In genomic region chr19:1258161-1258492, GRCh38 we compare ENCODE assay signal across 10 cellular contexts. TPM values are rescaled to one million over a fixed set of nuclear protein-coding genes. Genes with fewer than 3 reads are reported as not detected.
DNase-seq lines count a peak whose midpoint lies in the region; ATAC-seq and TF ChIP-seq lines count a peak whose summit lies in the region.
"Had no signal": no experiment of that assay in that cellular context is flagged by ENCODE, and none has a peak within 500 bp of the region (broad histone marks: within the 10 kb centered on the region; RNA-seq: fewer than 3 reads in every experiment).

No MANE protein-coding gene starts in this region.

- TF ChIP-seq EP300 in upper lobe of left lung (IDR thresholded peaks at IDR 0.05) = no peak

- H3K4me1 ChIP-seq in cardiac muscle cell (ENCODE audit: low read depth) = peaks cover 21% of the 10 kb centered on the region
- H3K4me1 ChIP-seq in adrenal gland (replicated peaks in 1 of 2) = peaks cover 62 to 79% of the 10 kb centered on the region in 2 donors
- H3K4me1 ChIP-seq in muscle layer of duodenum (ENCODE audit: control insufficient read depth in 1 of 2, insufficient read depth in 2 of 2, low read length in 2 of 2) = peaks cover 23 to 74% of the 10 kb centered on the region in 2 donors
- peaks cover 91 to 98% (median 94%) of the 10 kb centered on the region in 4 donors for H3K4me1 ChIP-seq in upper lobe of left lung

- DNase-seq in cardiac muscle cell (ENCODE audit: low read depth in 1 of 2, low spot score in 1 of 2) (no peak), Right ventricle myocardium superior (no peak), adrenal gland (no peak), upper lobe of left lung (no peak), hippocampal formation (lab: John Stamatoyannopoulos, UW) (no peak)
- DNase-seq: brain microvascular endothelial cell, DMS 273 treated with DMSO at 0.1 percent for 48 hours had no signal

- H3K36me3 ChIP-seq in cardiac muscle cell = peaks cover 44% of the 10 kb centered on the region
- H3K36me3 ChIP-seq in adrenal gland (replicated peaks in 1 of 2) = peaks cover 0 to 50% of the 10 kb centered on the region in 2 donors
- H3K36me3 ChIP-seq in muscle layer of duodenum (ENCODE audit: control insufficient read depth in 1 of 2, insufficient read depth in 2 of 2, low read length in 2 of 2) = peaks cover 23 to 41% of the 10 kb centered on the region in 2 donors
- peaks cover 22 to 56% (median 50%) of the 10 kb centered on the region in 4 donors for H3K36me3 ChIP-seq in upper lobe of left lung

- intact Hi-C loops in Right ventricle myocardium superior (cut with DNase I) (no loop called here), adrenal gland (cut with DNase I) (no loop called here)

- H3K27me3 ChIP-seq in cardiac muscle cell (no peaks in the 10 kb centered on the region), adrenal gland (no peaks in the 10 kb centered on the region), muscle layer of duodenum (ENCODE audit: low read depth, low read length) (no peaks in the 10 kb centered on the region), upper lobe of left lung (no peaks in the 10 kb centered on the region)
- H3K27me3 ChIP-seq: brain microvascular endothelial cell had no signal

- ATAC-seq in Right ventricle myocardium superior (ENCODE audit: poor library complexity) (no peak), upper lobe of left lung (ENCODE audit: low FRiP score in 2 of 2) (no peak), GM19023 (IDR thresholded peaks at IDR 0.05; ENCODE audit: unreplicated experiment) (no peak), HG02588 (IDR thresholded peaks at IDR 0.05; ENCODE audit: unreplicated experiment) (no peak)

- 60 to 76% (median 69%) methylated on average over 6 to 8 of the region's 8 CpGs for WGBS in adrenal gland, 4 donors
- WGBS in upper lobe of left lung, 2 donors = 64% methylated on average over 8 of the region's 8 CpGs; no CpG with 5 or more reads in 1 of the 2 donors

- H3K27ac ChIP-seq in cardiac muscle cell (peak overlapping the region; percentile 64), adrenal gland (peak overlapping the region in 4 of 5 donors; percentile 73 to 93 (median 89)), muscle layer of duodenum (ENCODE audit: low read length) (peak overlapping the region; percentile 39), upper lobe of left lung (peak overlapping the region; percentile 91 to 100 (median 98))

- TF ChIP-seq POLR2A in adrenal gland (IDR thresholded peaks at IDR 0.05) (no peak), upper lobe of left lung (IDR thresholded peaks at IDR 0.05) (no peak)

- no peak for TF ChIP-seq CTCF in cardiac muscle cell (IDR thresholded peaks at IDR 0.05; ENCODE audit: low read depth, low read length)
- TF ChIP-seq CTCF in adrenal gland (IDR thresholded peaks at IDR 0.05) = no peak
- no peak for TF ChIP-seq CTCF in upper lobe of left lung (IDR thresholded peaks at IDR 0.05)

- H3K4me3 ChIP-seq in cardiac muscle cell (no peak overlapping the region), adrenal gland (no peak overlapping the region), muscle layer of duodenum (ENCODE audit: low read depth in 1 of 2, low read length in 2 of 2) (no peak overlapping the region), upper lobe of left lung (peak overlapping the region in 1 of 4 donors; percentile 62)

- no peaks in the 10 kb centered on the region for H3K9me3 ChIP-seq in cardiac muscle cell (ENCODE audit: low read depth)
- no peaks in the 10 kb centered on the region for H3K9me3 ChIP-seq in adrenal gland (replicated peaks in 1 of 3)
- no peaks in the 10 kb centered on the region for H3K9me3 ChIP-seq in muscle layer of duodenum (ENCODE audit: control insufficient read depth in 1 of 2, low read length in 2 of 2)
- no peaks in the 10 kb centered on the region for H3K9me3 ChIP-seq in upper lobe of left lung

RNA-seq across cellular contexts. Expression of gene MIDN, which starts 9.7 kb away (rescaled TPM):
- total RNA-seq in cardiac muscle cell = 45.6 and 89.2 TPM in 2 replicates
- 58.1 and 76.0 TPM in 2 replicates for polyA plus RNA-seq in cardiac muscle cell
- total RNA-seq in Right ventricle myocardium superior = 54.1 TPM
- 100 to 1,000 TPM in 5 of 8 donors, 10 to 100 TPM in 3; 20.0 to 189 (median 113) TPM for total RNA-seq in adrenal gland
- polyA plus RNA-seq in adrenal gland = 10 to 100 TPM; 15.5 to 73.0 (median 46.8) TPM
- 100 to 1,000 TPM in 2 of 6 donors, 10 to 100 TPM in 4; 33.5 to 176 (median 75.9) TPM for total RNA-seq in upper lobe of left lung

RNA-seq across cellular contexts. Expression of gene CIRBP, which starts 11.0 kb away (rescaled TPM):
- 1,112 and 2,236 TPM in 2 replicates for total RNA-seq in cardiac muscle cell
- polyA plus RNA-seq in cardiac muscle cell = 716 and 851 TPM in 2 replicates
- 219 TPM for total RNA-seq in Right ventricle myocardium superior
- total RNA-seq in adrenal gland = 1,000 to 10,000 TPM in 1 of 8 donors, 100 to 1,000 TPM in 7; 317 to 1,164 (median 685) TPM
- polyA plus RNA-seq in adrenal gland = 100 to 1,000 TPM; 360 to 990 (median 737) TPM
- 1,000 to 10,000 TPM in 1 of 6 donors, 100 to 1,000 TPM in 5; 326 to 1,348 (median 441) TPM for total RNA-seq in upper lobe of left lung

RNA-seq across cellular contexts. Expression of gene ATP5F1D, which starts 16.6 kb away (rescaled TPM):
- total RNA-seq in cardiac muscle cell (188 and 355 TPM in 2 replicates), Right ventricle myocardium superior (692 TPM), adrenal gland (100 to 1,000 TPM in 7 of 8 donors, 10 to 100 TPM in 1; 80.2 to 435 (median 229) TPM), upper lobe of left lung (100 to 1,000 TPM in 3 of 6 donors, 10 to 100 TPM in 3; 56.0 to 187 (median 113) TPM)
- polyA plus RNA-seq in cardiac muscle cell (505 and 638 TPM in 2 replicates), adrenal gland (1,000 to 10,000 TPM in 1 of 3 donors, 100 to 1,000 TPM in 1, 10 to 100 TPM in 1; 15.6 to 1,534 (median 925) TPM)

RNA-seq across cellular contexts. Expression of gene FAM174C, which starts 17.2 kb away (rescaled TPM):
- 31.2 and 44.9 TPM in 2 replicates for total RNA-seq in cardiac muscle cell
- polyA plus RNA-seq in cardiac muscle cell = 34.0 and 34.4 TPM in 2 replicates
- 12.4 TPM for total RNA-seq in Right ventricle myocardium superior
- total RNA-seq in adrenal gland = 100 to 1,000 TPM in 3 of 8 donors, 10 to 100 TPM in 5; 67.4 to 279 (median 86.5) TPM
- polyA plus RNA-seq in adrenal gland = 100 to 1,000 TPM in 2 of 3 donors, 1 to 10 TPM in 1; 3.8 to 139 (median 123) TPM
- 10 to 100 TPM; 43.0 to 85.3 (median 59.6) TPM for total RNA-seq in upper lobe of left lung

RNA-seq across cellular contexts. Expression of gene CBARP, which starts 20.3 kb away (rescaled TPM):
- total RNA-seq in cardiac muscle cell (21.1 and 29.1 TPM in 2 replicates), Right ventricle myocardium superior (1.1 TPM), adrenal gland (1 to 10 TPM in 6 of 8 donors, not detected in 2; 1.0 to 5.0 (median 1.8) TPM), upper lobe of left lung (1 to 10 TPM in 3 of 6 donors, under 1 TPM in 1, not detected in 2; 0.30 to 1.8 (median 1.0) TPM)
- polyA plus RNA-seq in cardiac muscle cell (22.1 and 30.6 TPM in 2 replicates), adrenal gland (1 to 10 TPM in 2 of 3 donors, under 1 TPM in 1; 0.09 to 9.3 (median 2.2) TPM)

Comparison
In these comparisons a context has a peak if more than half of its experiments do, and no peak if none do; other contexts are left out.
1. H3K27ac ChIP-seq: peak in every context shown above with its lines; median percentile 98 in upper lobe of left lung; 89 in adrenal gland; 64 in cardiac muscle cell; 39 in muscle layer of duodenum.